8 cellular contexts compared by ENCODE assay signal in genomic region chr11:58654079-58654907, GRCh38. TPM values are rescaled to one million over a fixed set of nuclear protein-coding genes. Genes with fewer than 3 reads are reported as not detected.
DNase-seq lines count a peak whose midpoint lies in the region; ATAC-seq and TF ChIP-seq lines count a peak whose summit lies in the region.

No MANE protein-coding gene starts in this region.

- H3K27me3 Mint-ChIP-seq in T-helper 2 cell treated with Interferon-gamma antibody and Interleukin-4, amounts not matched to agents 5 μg/mL and 100 μg/mL, for 36 hours (ENCODE audit: low read depth) = peaks cover 8% of the 10 kb centered on the region

- no peaks in the 10 kb centered on the region for H3K36me3 Mint-ChIP-seq in T-helper 2 cell treated with Interferon-gamma antibody and Interleukin-4, amounts not matched to agents 5 μg/mL and 100 μg/mL, for 36 hours (ENCODE audit: low read depth)

- H3K4me3 ChIP-seq in hepatocyte = no peak overlapping the region
- H3K4me3 ChIP-seq in skeletal muscle cell (ENCODE audit: low read depth, low read length) = no peak overlapping the region

- no peaks in the 10 kb centered on the region for H3K9me3 ChIP-seq in hepatocyte (ENCODE audit: low read depth)

- H3K36me3 ChIP-seq in hepatocyte (replicated peaks; ENCODE audit: insufficient read depth, low read depth) = no peaks in the 10 kb centered on the region

- no peak overlapping the region for H3K4me2 ChIP-seq in hepatocyte

- H4K20me1 ChIP-seq in hepatocyte (ENCODE audit: insufficient read depth, poor library complexity, severe bottlenecking) = no peaks in the 10 kb centered on the region

- no peak overlapping the region for H3K27ac Mint-ChIP-seq in T-helper 2 cell treated with Interferon-gamma antibody and Interleukin-4, amounts not matched to agents 5 μg/mL and 100 μg/mL, for 36 hours

- H2AFZ ChIP-seq in hepatocyte = no peak overlapping the region

- H3K27ac ChIP-seq in hepatocyte = no peak overlapping the region

- peaks cover 4% of the 10 kb centered on the region for H3K4me1 Mint-ChIP-seq in T-helper 2 cell treated with Interferon-gamma antibody and Interleukin-4, amounts not matched to agents 5 μg/mL and 100 μg/mL, for 36 hours (ENCODE audit: low read depth)

- peak; percentile 43 to 84 (median 62) for DNase-seq in NCI-H1417 (lab: John Stamatoyannopoulos, UW)
- no peak for DNase-seq in NCI-H1417 treated with DMSO at 0.1 percent for 48 hours (lab: John Stamatoyannopoulos, UW)
- DNase-seq in NCI-H1048 (lab: John Stamatoyannopoulos, UW) = peak; percentile 60
- peak; percentile 56 for DNase-seq in T-helper 2 cell treated with Interferon-gamma antibody and Interleukin-4, amounts not matched to agents 5 μg/mL and 100 μg/mL, for 36 hours (ENCODE audit: low spot score)
- peak in 55 of 58 donors; percentile 12 to 83 (median 60) for DNase-seq in anterior cingulate cortex (lab: John Stamatoyannopoulos, UW)
- DNase-seq in hepatocyte (ENCODE audit: low spot score) = peak; percentile 89
- peak; percentile 36 for DNase-seq in skeletal muscle cell (ENCODE audit: low read depth)

- H3K4me1 ChIP-seq in hepatocyte (ENCODE audit: insufficient read depth) = no peaks in the 10 kb centered on the region

- peak; percentile 97 for ATAC-seq in HG02623 (IDR thresholded peaks at IDR 0.05; ENCODE audit: unreplicated experiment)

- WGBS in hepatocyte (ENCODE audit: low lambda C conversion rate, missing lambda C conversion rate) = 32% methylated on average over 12 of the region's 12 CpGs

- no peaks in the 10 kb centered on the region for H3K27me3 ChIP-seq in hepatocyte

- no peaks in the 10 kb centered on the region for H3K79me2 ChIP-seq in hepatocyte

- no peaks in the 10 kb centered on the region for H3K9me3 Mint-ChIP-seq in T-helper 2 cell treated with Interferon-gamma antibody and Interleukin-4, amounts not matched to agents 5 μg/mL and 100 μg/mL, for 36 hours

- H3K9me2 ChIP-seq in hepatocyte (replicated peaks; ENCODE audit: insufficient read depth) = no peaks in the 10 kb centered on the region

- peak; percentile 88 for TF ChIP-seq CTCF in hepatocyte (IDR thresholded peaks at IDR 0.05; ENCODE audit: poor library complexity)

- H3K4me3 Mint-ChIP-seq in T-helper 2 cell treated with Interferon-gamma antibody and Interleukin-4, amounts not matched to agents 5 μg/mL and 100 μg/mL, for 36 hours = no peak overlapping the region

RNA-seq across cellular contexts. Expression of gene CNTF, which starts 31.8 kb away (rescaled TPM):
- total RNA-seq in hepatocyte = 3.1 and 3.6 TPM in 2 replicates
- not detected in 2 replicates for polyA plus RNA-seq in hepatocyte
